ENCODE assay signal across 2 cellular contexts in genomic region chr4:123841431-123842121, GRCh38.
TF ChIP-seq lines count a peak whose summit lies in the region.

No MANE protein-coding gene starts in this region.

TF ChIP-seq in SK-N-SH, 30 proteins besides CTCF, POLR2A, EP300 and RAD21 (continued from another document):
- TF ChIP-seq NRF1 (IDR thresholded peaks at IDR 0.05; ENCODE audit: low read depth, low read length) (no peak), MEF2A (IDR thresholded peaks at IDR 0.05; ENCODE audit: borderline replicate concordance, low read depth) (no peak), SMC3 (IDR thresholded peaks at IDR 0.05; ENCODE audit: low read depth, low read length) (no peak), ELF1 (IDR thresholded peaks at IDR 0.05) (no peak), SIN3A (IDR thresholded peaks at IDR 0.05; ENCODE audit: borderline replicate concordance, low read depth, low read length) (no peak), YY1 (IDR thresholded peaks at IDR 0.05; ENCODE audit: low read depth) (no peak)
- TF ChIP-seq, protein P1, sequence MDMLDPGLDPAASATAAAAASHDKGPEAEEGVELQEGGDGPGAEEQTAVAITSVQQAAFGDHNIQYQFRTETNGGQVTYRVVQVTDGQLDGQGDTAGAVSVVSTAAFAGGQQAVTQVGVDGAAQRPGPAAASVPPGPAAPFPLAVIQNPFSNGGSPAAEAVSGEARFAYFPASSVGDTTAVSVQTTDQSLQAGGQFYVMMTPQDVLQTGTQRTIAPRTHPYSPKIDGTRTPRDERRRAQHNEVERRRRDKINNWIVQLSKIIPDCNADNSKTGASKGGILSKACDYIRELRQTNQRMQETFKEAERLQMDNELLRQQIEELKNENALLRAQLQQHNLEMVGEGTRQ (IDR thresholded peaks at IDR 0.05; ENCODE audit: borderline replicate concordance, low read depth, low read length), result no peak

TF ChIP-seq in SK-N-SH treated with all-trans-retinoic acid at 6 μM for 48 hours, 23 proteins besides CTCF, POLR2A, EP300 and RAD21 (continued from another document):
- TF ChIP-seq, protein P2, sequence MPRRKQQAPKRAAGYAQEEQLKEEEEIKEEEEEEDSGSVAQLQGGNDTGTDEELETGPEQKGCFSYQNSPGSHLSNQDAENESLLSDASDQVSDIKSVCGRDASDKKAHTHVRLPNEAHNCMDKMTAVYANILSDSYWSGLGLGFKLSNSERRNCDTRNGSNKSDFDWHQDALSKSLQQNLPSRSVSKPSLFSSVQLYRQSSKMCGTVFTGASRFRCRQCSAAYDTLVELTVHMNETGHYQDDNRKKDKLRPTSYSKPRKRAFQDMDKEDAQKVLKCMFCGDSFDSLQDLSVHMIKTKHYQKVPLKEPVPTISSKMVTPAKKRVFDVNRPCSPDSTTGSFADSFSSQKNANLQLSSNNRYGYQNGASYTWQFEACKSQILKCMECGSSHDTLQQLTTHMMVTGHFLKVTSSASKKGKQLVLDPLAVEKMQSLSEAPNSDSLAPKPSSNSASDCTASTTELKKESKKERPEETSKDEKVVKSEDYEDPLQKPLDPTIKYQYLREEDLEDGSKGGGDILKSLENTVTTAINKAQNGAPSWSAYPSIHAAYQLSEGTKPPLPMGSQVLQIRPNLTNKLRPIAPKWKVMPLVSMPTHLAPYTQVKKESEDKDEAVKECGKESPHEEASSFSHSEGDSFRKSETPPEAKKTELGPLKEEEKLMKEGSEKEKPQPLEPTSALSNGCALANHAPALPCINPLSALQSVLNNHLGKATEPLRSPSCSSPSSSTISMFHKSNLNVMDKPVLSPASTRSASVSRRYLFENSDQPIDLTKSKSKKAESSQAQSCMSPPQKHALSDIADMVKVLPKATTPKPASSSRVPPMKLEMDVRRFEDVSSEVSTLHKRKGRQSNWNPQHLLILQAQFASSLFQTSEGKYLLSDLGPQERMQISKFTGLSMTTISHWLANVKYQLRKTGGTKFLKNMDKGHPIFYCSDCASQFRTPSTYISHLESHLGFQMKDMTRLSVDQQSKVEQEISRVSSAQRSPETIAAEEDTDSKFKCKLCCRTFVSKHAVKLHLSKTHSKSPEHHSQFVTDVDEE (CRISPR knock-in tag; IDR thresholded peaks at IDR 0.05), result no peak
- TF ChIP-seq ZC3H10 (CRISPR knock-in tag; IDR thresholded peaks at IDR 0.05) (no peak), OSR1 (CRISPR knock-in tag; IDR thresholded peaks at IDR 0.05) (no peak), ISL1 (CRISPR knock-in tag; IDR thresholded peaks at IDR 0.05) (no peak), BACH2 (CRISPR knock-in tag; IDR thresholded peaks at IDR 0.05; ENCODE audit: borderline replicate concordance) (no peak)
